Comparison of ENCODE assay signal across 7 cellular contexts in genomic region chr14:23071975-23072539, GRCh38. TPM values are rescaled to one million over a fixed set of nuclear protein-coding genes. Genes with fewer than 3 reads are reported as not detected.
DNase-seq lines count a peak whose midpoint lies in the region; ATAC-seq and TF ChIP-seq lines count a peak whose summit lies in the region.
"Had no signal": no experiment of that assay in that cellular context is flagged by ENCODE, and none has a peak within 500 bp of the region (broad histone marks: within the 10 kb centered on the region; RNA-seq: fewer than 3 reads in every experiment).

No MANE protein-coding gene starts in this region.

- peak overlapping the region; percentile 19 for H3K4me2 ChIP-seq in IMR-90 (ENCODE audit: low read depth, low read length)

- H3K4me1 ChIP-seq in IMR-90 (ENCODE audit: control insufficient read depth, insufficient read depth, low read length), result peaks cover 12% of the 10 kb centered on the region
- H3K4me1 ChIP-seq in ovary (ENCODE audit: insufficient read depth), result peaks cover 9% of the 10 kb centered on the region

- intact Hi-C loops in IMR-90 (cut with micrococcal nuclease), result loop anchor here (1.0 kb wide), 1 partner anchor 13 kb away; no protein-coding TSS in a partner anchor
- intact Hi-C loops in ovary (cut with DNase I), result no loop called here

- H4K20me1 ChIP-seq in IMR-90 (ENCODE audit: insufficient read depth, low read length), result peaks cover 36% of the 10 kb centered on the region

- peak overlapping the region; percentile 81 for H2AK5ac ChIP-seq in IMR-90 (ENCODE audit: low read depth, low read length)

- H3K36me3 ChIP-seq in IMR-90 (ENCODE audit: control insufficient read depth, insufficient read depth, low read length) (peaks cover 36% of the 10 kb centered on the region), ovary (no peaks in the 10 kb centered on the region)

- no peak overlapping the region for H3K4me3 ChIP-seq in IMR-90 (ENCODE audit: insufficient read depth, low read depth, low read length)
- no peak overlapping the region for H3K4me3 ChIP-seq in ovary

- H3K27me3 ChIP-seq in IMR-90 (ENCODE audit: control insufficient read depth, insufficient read depth, low read length), result no peaks in the 10 kb centered on the region
- H3K27me3 ChIP-seq in ovary, result no peaks in the 10 kb centered on the region

- H3K9ac ChIP-seq in IMR-90 (ENCODE audit: low read depth, low read length), result peak overlapping the region; percentile 59

- H3K14ac ChIP-seq in IMR-90 (replicated peaks; ENCODE audit: low read depth, low read length), result peak overlapping the region; percentile 64

- H2AFZ ChIP-seq in IMR-90 (replicated peaks; ENCODE audit: low read length, poor library complexity), result no peak overlapping the region

- TF ChIP-seq RAD21 in IMR-90 (IDR thresholded peaks at IDR 0.05; ENCODE audit: low read length), result no peak

- H2BK120ac ChIP-seq in IMR-90 (ENCODE audit: low read depth, low read length), result peak overlapping the region; percentile 23; the same call in 1 of the 2 replicates

- peak overlapping the region; percentile 11; the same call in 1 of the 3 replicates for H2BK15ac ChIP-seq in IMR-90 (ENCODE audit: low read depth, low read length)

- peak overlapping the region; percentile 5 to 70; a peak in 2 of 4 replicates for H4K8ac ChIP-seq in IMR-90 (ENCODE audit: low read depth in 2 of 2, low read length in 2 of 2)

- H3K27ac ChIP-seq in IMR-90 (ENCODE audit: insufficient read depth, low read length) (peak overlapping the region; percentile 63), cingulate gyrus (ENCODE audit: low read depth, low read length) (peak overlapping the region; percentile 97), ovary (peak overlapping the region; percentile 66 to 68)

- POLR2A ChIA-PET in IMR-90 (lab: Charles Lee; ENCODE audit: unreplicated experiment), result interaction anchor here (1.0 to 1.5 kb wide), 3 partner anchors 10 to 24 kb away, joined by 3 to 7 read pairs (median 6); no protein-coding TSS in a partner anchor

- peak overlapping the region; percentile 53 for H2AK9ac ChIP-seq in IMR-90 (replicated peaks; ENCODE audit: low read depth, low read length, poor library complexity)

- H3K9me1 ChIP-seq in IMR-90 (ENCODE audit: insufficient read depth, low read length), result peaks cover 2% of the 10 kb centered on the region; the same call in 1 of the 2 replicates

- 59% methylated on average over 3 of the region's 5 CpGs; no CpG with 5 or more reads in 1 of the 2 experiments for WGBS in IMR-90 (ENCODE audit: extremely low coverage in 2 of 2, insufficient read length in 1 of 2), 2 experiments
- 23 to 30% (median 25%) methylated on average over 5 of the region's 5 CpGs for WGBS in ovary, 3 donors

- H2BK5ac ChIP-seq in IMR-90 (ENCODE audit: low read depth, low read length, poor library complexity, severe bottlenecking), result peak overlapping the region; percentile 57

- in situ Hi-C loops in IMR-90 (cut with MboI; ENCODE audit: low sequenced_read_pairs), result no loop called here

- peak overlapping the region; percentile 13 for H4K91ac ChIP-seq in IMR-90 (ENCODE audit: insufficient read depth, low read depth, low read length)

- H3K18ac ChIP-seq in IMR-90 (ENCODE audit: low read depth, low read length), result 0 out of 2 replicates have a peak overlapping the region, but pooled peaks have one; percentile 10

- DNase-seq in IMR-90 (no peak), ovary (peak in 1 of 5 donors; percentile 28), NCI-H187 treated with DMSO at 0.1 percent for 48 hours (lab: John Stamatoyannopoulos, UW) (no peak), mucosa of gallbladder (ENCODE audit: low spot score) (no peak)
- DNase-seq: NCI-H1092 had no signal

- dilution Hi-C loops in IMR-90 (cut with HindIII; ENCODE audit: low sequenced_read_pairs, unreplicated experiment), result no loop called here

- H3K79me1 ChIP-seq in IMR-90 (ENCODE audit: low read depth in 1 of 2, low read length in 2 of 2), result peaks cover 15 to 64% of the 10 kb centered on the region in 2 experiments

- H3K23ac ChIP-seq in IMR-90 (ENCODE audit: low read depth, low read length), result peak overlapping the region; percentile 61

- TF ChIP-seq CTCF in IMR-90 (conservative IDR thresholded peaks at IDR 0.05; ENCODE audit: low read depth, low read length) (no peak), ovary (IDR thresholded peaks at IDR 0.05) (no peak)

- H3K9me3 ChIP-seq in IMR-90 (ENCODE audit: control insufficient read depth, insufficient read depth, low read length), result no peaks in the 10 kb centered on the region
- H3K9me3 ChIP-seq in ovary, result no peaks in the 10 kb centered on the region

- no peak for TF ChIP-seq EP300 in ovary (IDR thresholded peaks at IDR 0.05)

- TF ChIP-seq POLR2A in IMR-90 (IDR thresholded peaks at IDR 0.05; ENCODE audit: low read depth, low read length), result no peak
- no peak for TF ChIP-seq POLR2A in ovary (IDR thresholded peaks at IDR 0.05)

- CTCF ChIA-PET in IMR-90 (lab: Yijun Ruan, JAX), result interaction anchor here (1.0 to 2.1 kb wide), 2 partner anchors 14 to 48 kb away, joined by 3 to 9 read pairs; partner anchors contain the start of gene CDH24

- ATAC-seq in IMR-90 (ENCODE audit: low read depth), result peak; percentile 0; the same call in 1 of the 2 replicates
- no peak for ATAC-seq in HG03025 (IDR thresholded peaks at IDR 0.05; ENCODE audit: low FRiP score, unreplicated experiment)

- no peak overlapping the region for H2BK20ac ChIP-seq in IMR-90 (ENCODE audit: low read depth, low read length)

- H3K56ac ChIP-seq in IMR-90 (ENCODE audit: extremely low read depth, insufficient read depth, low read length), result no peak overlapping the region

- H4K5ac ChIP-seq in IMR-90 (ENCODE audit: low read depth, low read length), result no peak overlapping the region

- no TSS peak for BruUV-seq in IMR-90 (replicated peaks; lab: Mats Ljungman, UMichigan)

- peak overlapping the region; percentile 84 for H3K4ac ChIP-seq in IMR-90 (ENCODE audit: low read depth, low read length)

TF ChIP-seq in IMR-90, 13 proteins besides CTCF, POLR2A, EP300 and RAD21:
- TF ChIP-seq USF2 (IDR thresholded peaks at IDR 0.05; ENCODE audit: low read depth, low read length) (peak; percentile 9; the same call in 1 of the 2 replicates), MXI1 (IDR thresholded peaks at IDR 0.05; ENCODE audit: borderline replicate concordance, low read depth, low read length) (peak; percentile 27; the same call in 1 of the 2 replicates), FOS (IDR thresholded peaks at IDR 0.05; ENCODE audit: low read depth, low read length) (no peak), RCOR1 (IDR thresholded peaks at IDR 0.05; ENCODE audit: insufficient replicate concordance, low read length) (no peak), NFE2L2 (IDR thresholded peaks at IDR 0.05; ENCODE audit: low read depth, low read length) (no peak)

RNA-seq across cellular contexts. Expression of gene CDH24, which starts 14.7 kb away (rescaled TPM):
- total RNA-seq in IMR-90 (2012; rRNA removed) (3.6 and 3.9 TPM in 2 replicates), ovary (1 to 10 TPM; 1.0 to 6.6 (median 2.3) TPM), mucosa of gallbladder (22.1 TPM)
- polyA plus RNA-seq in IMR-90 (2012; rRNA removed) (24.4 and 30.0 TPM in 2 replicates), ovary (1 to 10 TPM; 2.1 to 5.5 TPM)
- polyA plus RNA-seq in IMR-90 (2012; cell fraction: cytosol; rRNA removed), result 11.1 and 16.7 TPM in 2 replicates
- polyA plus RNA-seq in IMR-90 (2012; cell fraction: nucleus; rRNA removed; ENCODE audit: low replicate concordance), result 239 and 468 TPM in 2 replicates

RNA-seq across cellular contexts. Expression of gene ACIN1, which starts 22.9 kb away (rescaled TPM):
- total RNA-seq in IMR-90 (2012; rRNA removed) (71.9 and 73.8 TPM in 2 replicates), ovary (100 to 1,000 TPM in 5 of 7 donors, 10 to 100 TPM in 2; 83.3 to 162 (median 135) TPM), mucosa of gallbladder (196 TPM)
- polyA plus RNA-seq in IMR-90 (2012; rRNA removed) (167 and 185 TPM in 2 replicates), ovary (100 to 1,000 TPM in 1 of 2 donors, 10 to 100 TPM in 1; 95.4 to 165 TPM)
- polyA plus RNA-seq in IMR-90 (2012; cell fraction: cytosol; rRNA removed), result 47.0 and 54.1 TPM in 2 replicates
- polyA plus RNA-seq in IMR-90 (2012; cell fraction: nucleus; rRNA removed; ENCODE audit: low replicate concordance), result 631 and 1,195 TPM in 2 replicates

RNA-seq across cellular contexts. Expression of gene C14orf119, which starts 23.2 kb away (rescaled TPM):
- total RNA-seq in IMR-90 (2012; rRNA removed), result 61.9 and 83.7 TPM in 2 replicates
- polyA plus RNA-seq in IMR-90 (2012; rRNA removed), result 74.0 and 86.3 TPM in 2 replicates
- 36.7 and 38.7 TPM in 2 replicates for polyA plus RNA-seq in IMR-90 (2012; cell fraction: cytosol; rRNA removed)
- polyA plus RNA-seq in IMR-90 (2012; cell fraction: nucleus; rRNA removed; ENCODE audit: low replicate concordance), result 13.9 and 46.2 TPM in 2 replicates
- total RNA-seq in ovary, result 10 to 100 TPM; 13.8 to 47.2 (median 41.5) TPM
- 10 to 100 TPM; 31.4 to 55.6 TPM for polyA plus RNA-seq in ovary
- 46.1 TPM for total RNA-seq in mucosa of gallbladder

RNA-seq across cellular contexts. Expression of gene PSMB11, which starts 30.0 kb away (rescaled TPM):
- total RNA-seq in IMR-90 (2012; rRNA removed) (not detected in 2 replicates), ovary (not detected), mucosa of gallbladder (not detected)
- polyA plus RNA-seq in IMR-90 (2012; rRNA removed) (not detected in 2 replicates), ovary (not detected)
- 0.01 TPM in 1 of 2 replicates, not detected in the other for polyA plus RNA-seq in IMR-90 (2012; cell fraction: cytosol; rRNA removed)
- not detected in 2 replicates for polyA plus RNA-seq in IMR-90 (2012; cell fraction: nucleus; rRNA removed; ENCODE audit: low replicate concordance)

RNA-seq across cellular contexts. Expression of gene CIROP, which starts 32.7 kb away (rescaled TPM):
- total RNA-seq in IMR-90 (2012; rRNA removed) (0.28 and 0.36 TPM in 2 replicates), ovary (not detected), mucosa of gallbladder (not detected)
- polyA plus RNA-seq in IMR-90 (2012; rRNA removed) (0.31 and 0.37 TPM in 2 replicates), ovary (not detected)
- polyA plus RNA-seq in IMR-90 (2012; cell fraction: cytosol; rRNA removed), result 0.23 and 0.43 TPM in 2 replicates
- 1.3 and 1.8 TPM in 2 replicates for polyA plus RNA-seq in IMR-90 (2012; cell fraction: nucleus; rRNA removed; ENCODE audit: low replicate concordance)
